Comparison of ENCODE assay signal across 8 cellular contexts in genomic region chr2:152336103-152336853, GRCh38. TPM values are rescaled to one million over a fixed set of nuclear protein-coding genes. Genes with fewer than 3 reads are reported as not detected.
A peak's percentile ranks its signal among the peaks of the same experiment; 100 is the strongest.
DNase-seq lines count a peak whose midpoint lies in the region; ATAC-seq and TF ChIP-seq lines count a peak whose summit lies in the region.

No MANE protein-coding gene starts in this region.

- no peak overlapping the region for H3K27ac Mint-ChIP-seq in activated naive CD4-positive, alpha-beta T cell treated with anti-CD3 and anti-CD28 coated beads for 36 hours
- H3K27ac Mint-ChIP-seq in natural killer cell = no peak overlapping the region

- peaks cover 41% of the 10 kb centered on the region for H3K27me3 Mint-ChIP-seq in activated naive CD4-positive, alpha-beta T cell treated with anti-CD3 and anti-CD28 coated beads for 36 hours (ENCODE audit: low read depth)
- H3K27me3 Mint-ChIP-seq in natural killer cell (ENCODE audit: low read depth in 2 of 2) = peaks cover 43 to 45% of the 10 kb centered on the region in 2 donors

- peak; percentile 5 for DNase-seq in activated naive CD4-positive, alpha-beta T cell treated with anti-CD3 and anti-CD28 coated beads for 36 hours
- DNase-seq in activated naive CD4-positive, alpha-beta T cell treated with Interleukin-2 at 50 U/mL for 16 hours = no peak
- DNase-seq in WERI-Rb-1 (peak; percentile 28), fibroblast of the aortic adventitia (ENCODE audit: low read depth) (peak; percentile 60), natural killer cell (no peak), NCI-H128 (lab: John Stamatoyannopoulos, UW; ENCODE audit: unreplicated experiment) (no peak)

- TF ChIP-seq CTCF in WERI-Rb-1 (IDR thresholded peaks at IDR 0.05; ENCODE audit: low read depth, low read length) (no peak), fibroblast of the aortic adventitia (IDR thresholded peaks at IDR 0.05; ENCODE audit: insufficient read depth, low read length) (no peak), natural killer cell (IDR thresholded peaks at IDR 0.05) (no peak)

- no peaks in the 10 kb centered on the region for H3K36me3 Mint-ChIP-seq in activated naive CD4-positive, alpha-beta T cell treated with anti-CD3 and anti-CD28 coated beads for 36 hours (ENCODE audit: low read depth)
- no peaks in the 10 kb centered on the region for H3K36me3 Mint-ChIP-seq in natural killer cell

- H3K4me3 ChIP-seq in WERI-Rb-1 (ENCODE audit: low read depth, low read length) (peak overlapping the region; percentile 92), fibroblast of the aortic adventitia (ENCODE audit: low read depth, low read length) (peak overlapping the region; percentile 94)

- H3K9me3 Mint-ChIP-seq in activated naive CD4-positive, alpha-beta T cell treated with anti-CD3 and anti-CD28 coated beads for 36 hours = no peaks in the 10 kb centered on the region
- H3K9me3 Mint-ChIP-seq in natural killer cell = no peaks in the 10 kb centered on the region

- peak overlapping the region; percentile 73 for H3K4me3 Mint-ChIP-seq in activated naive CD4-positive, alpha-beta T cell treated with anti-CD3 and anti-CD28 coated beads for 36 hours
- H3K4me3 Mint-ChIP-seq in natural killer cell = peak overlapping the region; percentile 81

- peak overlapping the region; percentile 74; the same call in 1 of the 2 replicates for H3K27ac ChIP-seq in WERI-Rb-1

- intact Hi-C loops in activated naive CD4-positive, alpha-beta T cell treated with anti-CD3 and anti-CD28 coated beads for 36 hours (cut with micrococcal nuclease) = loop anchor here (5.0 to 10.0 kb wide), 2 partner anchors 301 kb away; no protein-coding TSS in a partner anchor
- intact Hi-C loops in natural killer cell (cut with micrococcal nuclease) = no loop called here

- H3K36me3 ChIP-seq in WERI-Rb-1 = no peaks in the 10 kb centered on the region

- CTCF ChIA-PET in activated naive CD4-positive, alpha-beta T cell treated with anti-CD3 and anti-CD28 coated beads for 36 hours (lab: Charles Lee) = interaction anchor here (0.6 to 0.7 kb wide), 3 partner anchors 77 to 271 kb away, joined by 3 read pairs; no protein-coding TSS in a partner anchor

- no peaks in the 10 kb centered on the region for H3K27me3 ChIP-seq in WERI-Rb-1 (ENCODE audit: insufficient read depth, low read depth, severe bottlenecking)

- ATAC-seq in HG03095 (IDR thresholded peaks at IDR 0.05; ENCODE audit: unreplicated experiment) (peak; percentile 33), natural killer cell (peak in 1 of 3 donors; percentile 13), HG03135 (IDR thresholded peaks at IDR 0.05; ENCODE audit: unreplicated experiment) (no peak)

- H3K4me1 Mint-ChIP-seq in activated naive CD4-positive, alpha-beta T cell treated with anti-CD3 and anti-CD28 coated beads for 36 hours (ENCODE audit: low read depth) = peaks cover 8% of the 10 kb centered on the region
- peaks cover 7 to 19% of the 10 kb centered on the region in 2 donors for H3K4me1 Mint-ChIP-seq in natural killer cell

- no peaks in the 10 kb centered on the region for H3K9me3 ChIP-seq in WERI-Rb-1 (ENCODE audit: severe bottlenecking)

RNA-seq across cellular contexts. Expression of gene FMNL2, which starts 1.3 kb away (rescaled TPM):
- 1 to 10 TPM; 2.5 to 2.7 TPM for total RNA-seq in activated naive CD4-positive, alpha-beta T cell treated with anti-CD3 and anti-CD28 coated beads for 36 hours
- total RNA-seq in fibroblast of the aortic adventitia (ENCODE audit: low replicate concordance) (23.6 and 28.0 TPM in 2 replicates), natural killer cell (1 to 10 TPM in 1 of 3 donors, under 1 TPM in 2; 0.34 to 3.0 (median 0.78) TPM)

Comparison
In these comparisons a context has a peak if more than half of its experiments do, and no peak if none do; other contexts are left out.
1. DNase-seq: peak in activated naive CD4-positive, alpha-beta T cell treated with anti-CD3 and anti-CD28 coated beads for 36 hours (single experiment), WERI-Rb-1 (single experiment) and fibroblast of the aortic adventitia (single experiment); none in activated naive CD4-positive, alpha-beta T cell treated with Interleukin-2 at 50 U/mL for 16 hours (single experiment), natural killer cell (single experiment) and NCI-H128 (single experiment).